23 cellular contexts compared by ENCODE assay signal in genomic region chr7:157267956-157268355, GRCh38.
DNase-seq lines count a peak whose midpoint lies in the region; ATAC-seq and TF ChIP-seq lines count a peak whose summit lies in the region.
"Had no signal": no experiment of that assay in that cellular context is flagged by ENCODE, and none has a peak within 500 bp of the region (broad histone marks: within the 10 kb centered on the region; RNA-seq: fewer than 3 reads in every experiment).

No MANE protein-coding gene starts in this region.

- H3K4me1 Mint-ChIP-seq in stimulated activated naive CD8-positive, alpha-beta T cell treated with anti-CD3 and anti-CD28 coated beads, Interleukin-15, Interleukin-2, amounts not matched to agents 100 ng/mL and 50 ng/mL, for 24 hours (ENCODE audit: low read depth): peaks cover 10% of the 10 kb centered on the region

- in situ Hi-C loops in Panc1 (cut with HindIII; ENCODE audit: low pct_unique_long_range_greater_than_20kb, low sequenced_read_pairs): no loop called here

- no peak overlapping the region for H3K4me3 ChIP-seq in Panc1 (ENCODE audit: low read depth in 2 of 2, low read length in 2 of 2)
- H3K4me3 ChIP-seq in Karpas-422 (ENCODE audit: low read length): no peak overlapping the region
- H3K4me3 ChIP-seq: BLaER1 treated with 17β-estradiol and CSF1 and Interleukin-3, amounts not matched to agents 10 nM and 100 nM; SK-N-MC had no signal

- no peak for TF ChIP-seq CTCF in Panc1 (IDR thresholded peaks at IDR 0.05)

- TSS peak; percentile 62 for BruUV-seq in Panc1 (replicated peaks; lab: Mats Ljungman, UMichigan)

- peak overlapping the region; percentile 31 for H3K27ac Mint-ChIP-seq in stimulated activated naive CD8-positive, alpha-beta T cell treated with anti-CD3 and anti-CD28 coated beads, Interleukin-15, Interleukin-2, amounts not matched to agents 100 ng/mL and 50 ng/mL, for 24 hours
- H3K27ac Mint-ChIP-seq: CD8-positive, alpha-beta T cell had no signal

- H3K27me3 ChIP-seq in Panc1 (ENCODE audit: control insufficient read depth, insufficient read depth, low read length): no peaks in the 10 kb centered on the region
- no peaks in the 10 kb centered on the region for H3K27me3 ChIP-seq in Karpas-422 (ENCODE audit: low read length)
- H3K27me3 ChIP-seq: BLaER1 treated with 17β-estradiol and CSF1 and Interleukin-3, amounts not matched to agents 10 nM and 100 nM had no signal

- H3K79me2 ChIP-seq in Karpas-422 (ENCODE audit: low read length): no peaks in the 10 kb centered on the region

- intact Hi-C loops in Panc1 (cut with micrococcal nuclease; ENCODE audit: unreplicated experiment): no loop called here

- no peaks in the 10 kb centered on the region for H3K27me3 Mint-ChIP-seq in stimulated activated naive CD8-positive, alpha-beta T cell treated with anti-CD3 and anti-CD28 coated beads, Interleukin-15, Interleukin-2, amounts not matched to agents 100 ng/mL and 50 ng/mL, for 24 hours

- no peak overlapping the region for H3K4me2 ChIP-seq in Karpas-422 (ENCODE audit: low read depth, low read length, poor library complexity, severe bottlenecking)
- H3K4me2 ChIP-seq: BLaER1 treated with 17β-estradiol and CSF1 and Interleukin-3, amounts not matched to agents 10 nM and 100 nM had no signal

- H3K9ac ChIP-seq in Karpas-422 (ENCODE audit: low read length): no peak overlapping the region

- H2AFZ ChIP-seq in Karpas-422 (ENCODE audit: low read length): no peak overlapping the region

- H3K36me3 ChIP-seq in Panc1 (ENCODE audit: control insufficient read depth, insufficient read depth, low read length) (peaks cover 4% of the 10 kb centered on the region; the same call in 1 of the 2 replicates), Karpas-422 (ENCODE audit: insufficient read depth, low read length) (peaks cover 31% of the 10 kb centered on the region)

- no peaks in the 10 kb centered on the region for H3K9me3 ChIP-seq in Panc1 (ENCODE audit: control insufficient read depth, insufficient read depth, low read depth, low read length)
- no peaks in the 10 kb centered on the region for H3K9me3 ChIP-seq in Karpas-422 (ENCODE audit: low read length)
- H3K9me3 ChIP-seq: BLaER1 treated with 17β-estradiol and CSF1 and Interleukin-3, amounts not matched to agents 10 nM and 100 nM had no signal

- no peak for DNase-seq in stimulated activated naive CD8-positive, alpha-beta T cell treated with anti-CD3 and anti-CD28 coated beads, Interleukin-15, Interleukin-2, amounts not matched to agents 100 U/mL and 50 U/mL, for 24 hours
- DNase-seq in Panc1 (ENCODE audit: low read depth, low spot score) (no peak), left lobe of liver (ENCODE audit: low spot score) (peak; percentile 11), T-helper 9 cell (no peak), Karpas-422 (no peak), AML-193 (lab: John Stamatoyannopoulos, UW) (no peak)
- DNase-seq: ACHN; CD8-positive, alpha-beta T cell; DMS153; GOT3; HCEC 1CT; KG1; NCI-H1105; NCI-H146; NCI-H2029 treated with DMSO at 0.1 percent for 48 hours; NCI-H2171; NCI-H524 treated with DMSO at 0.1 percent for 48 hours; NCI-H82; OCI-M1; SHP77 had no signal

- no peaks in the 10 kb centered on the region for H3K9me3 Mint-ChIP-seq in stimulated activated naive CD8-positive, alpha-beta T cell treated with anti-CD3 and anti-CD28 coated beads, Interleukin-15, Interleukin-2, amounts not matched to agents 100 ng/mL and 50 ng/mL, for 24 hours
- H3K9me3 Mint-ChIP-seq: CD8-positive, alpha-beta T cell had no signal

- POLR2A ChIA-PET in Panc1 (lab: Charles Lee): interaction anchor here (0.6 kb wide), 1 partner anchor 94 kb away, joined by 3 read pairs; no protein-coding TSS in a partner anchor

- H4K20me1 ChIP-seq in Karpas-422 (ENCODE audit: insufficient read depth, low read depth, low read length): no peaks in the 10 kb centered on the region

- H3K4me3 Mint-ChIP-seq in stimulated activated naive CD8-positive, alpha-beta T cell treated with anti-CD3 and anti-CD28 coated beads, Interleukin-15, Interleukin-2, amounts not matched to agents 100 ng/mL and 50 ng/mL, for 24 hours: no peak overlapping the region
- H3K4me3 Mint-ChIP-seq: CD8-positive, alpha-beta T cell had no signal

- ATAC-seq in stimulated activated naive CD8-positive, alpha-beta T cell treated with anti-CD3 and anti-CD28 coated beads, Interleukin-15, Interleukin-2, amounts not matched to agents 100 U/mL and 50 U/mL, for 24 hours: no peak
- no peak for ATAC-seq in Panc1
- no peak for ATAC-seq in left lobe of liver
- ATAC-seq: CD8-positive, alpha-beta T cell had no signal

- peaks cover 5% of the 10 kb centered on the region; the same call in 1 of the 2 replicates for H3K4me1 ChIP-seq in Panc1 (ENCODE audit: control insufficient read depth, insufficient read depth, low read length)
- H3K4me1 ChIP-seq in Karpas-422 (ENCODE audit: low read length): no peaks in the 10 kb centered on the region

- CTCF ChIA-PET in Panc1 (lab: Charles Lee): interaction anchor here (0.7 kb wide), 1 partner anchor 74 kb away, joined by 3 read pairs; no protein-coding TSS in a partner anchor

- H3K9me2 ChIP-seq in Karpas-422 (replicated peaks; ENCODE audit: insufficient read depth, low read length): no peaks in the 10 kb centered on the region

- peaks cover 58% of the 10 kb centered on the region for H3K36me3 Mint-ChIP-seq in stimulated activated naive CD8-positive, alpha-beta T cell treated with anti-CD3 and anti-CD28 coated beads, Interleukin-15, Interleukin-2, amounts not matched to agents 100 ng/mL and 50 ng/mL, for 24 hours (ENCODE audit: low read depth)

- no peak overlapping the region for H3K27ac ChIP-seq in Panc1 (ENCODE audit: low read length)
- no peak overlapping the region for H3K27ac ChIP-seq in Karpas-422 (ENCODE audit: low read length)
- H3K27ac ChIP-seq: BLaER1 treated with 17β-estradiol and CSF1 and Interleukin-3, amounts not matched to agents 10 nM and 100 nM; SK-N-MC had no signal
